4 cellular contexts compared by ENCODE assay signal in the genomic region with DNA sequence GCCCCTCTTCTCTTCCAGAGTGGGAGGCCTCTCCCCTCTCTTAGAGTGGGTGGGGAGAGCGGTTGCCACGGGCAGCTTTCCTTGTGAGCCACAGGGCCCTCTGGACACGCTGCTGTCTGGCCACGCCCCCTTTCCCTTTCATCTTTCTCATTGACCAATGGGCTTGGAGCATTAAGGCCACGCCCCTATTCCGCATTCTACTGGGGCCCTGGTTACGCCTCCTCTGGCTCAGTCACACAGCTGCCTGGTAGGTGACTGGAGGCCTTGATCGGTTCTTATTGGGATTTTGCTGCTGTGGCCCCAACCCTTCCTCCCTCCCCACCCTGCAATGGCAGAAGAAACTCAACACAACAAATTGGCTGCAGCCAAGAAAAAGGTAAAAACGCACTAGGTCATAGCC. TPM values are rescaled to one million over a fixed set of nuclear protein-coding genes. Genes with fewer than 3 reads are reported as not detected.
"Had no signal": no experiment of that assay in that cellular context is flagged by ENCODE, and none has a peak within 500 bp of the region (broad histone marks: within the 10 kb centered on the region; RNA-seq: fewer than 3 reads in every experiment).

A gene with protein sequence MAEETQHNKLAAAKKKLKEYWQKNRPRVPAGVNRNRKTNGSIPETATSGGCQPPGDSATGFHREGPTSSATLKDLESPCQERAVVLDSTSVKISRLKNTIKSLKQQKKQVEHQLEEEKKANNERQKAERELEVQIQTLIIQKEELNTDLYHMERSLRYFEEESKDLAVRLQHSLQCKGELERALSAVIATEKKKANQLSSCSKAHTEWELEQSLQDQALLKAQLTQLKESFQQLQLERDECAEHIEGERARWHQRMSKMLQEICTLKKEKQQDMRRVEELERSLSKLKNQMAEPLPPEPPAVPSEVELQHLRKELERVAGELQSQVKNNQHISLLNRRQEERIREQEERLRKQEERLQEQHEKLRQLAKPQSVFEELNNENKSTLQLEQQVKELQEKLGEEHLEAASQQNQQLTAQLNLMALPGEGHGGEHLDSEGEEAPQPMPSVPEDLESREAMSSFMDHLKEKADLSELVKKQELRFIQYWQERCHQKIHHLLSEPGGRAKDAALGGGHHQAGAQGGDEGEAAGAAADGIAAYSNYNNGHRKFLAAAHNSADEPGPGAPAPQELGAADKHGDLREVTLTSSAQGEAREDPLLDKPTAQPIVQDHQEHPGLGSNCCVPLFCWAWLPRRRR (plus strand): TSS at position 301 of the 400 bp plus-strand sequence. CDS start 28 bp downstream, at position 329.

RNA-seq across cellular contexts. Expression of the gene that starts here (rescaled TPM):
- total RNA-seq: HepG2, HT-29, HT1080 had no signal
- polyA plus RNA-seq: K562 had no signal
